ENCODE assay signal across 11 cellular contexts in the genomic region with DNA sequence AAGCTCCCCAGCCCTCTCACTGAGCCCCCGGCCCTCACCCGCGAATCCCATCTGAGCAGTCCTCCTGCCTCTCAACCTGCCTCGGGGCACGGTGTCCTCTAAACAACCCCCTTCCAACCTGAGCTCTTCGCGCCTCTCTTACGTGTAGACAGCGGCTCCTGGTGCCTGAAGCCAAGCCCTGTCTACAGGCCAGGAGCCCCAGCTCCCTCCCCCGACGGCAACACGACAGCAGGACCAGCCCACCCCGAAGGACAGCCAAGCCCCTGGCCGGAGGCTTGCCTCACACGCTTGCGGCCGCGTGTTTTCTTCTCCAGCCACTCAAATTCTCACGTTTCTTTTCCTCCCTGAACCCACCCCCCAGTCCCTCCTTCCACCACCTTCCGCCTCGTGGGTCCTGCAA. TPM values are rescaled to one million over a fixed set of nuclear protein-coding genes. Genes with fewer than 3 reads are reported as not detected.
"Had no signal": no experiment of that assay in that cellular context is flagged by ENCODE, and none has a peak within 500 bp of the region (broad histone marks: within the 10 kb centered on the region; RNA-seq: fewer than 3 reads in every experiment).

No MANE protein-coding gene starts in this region.

RNA-seq across cellular contexts. Expression of a gene that starts 9.0 kb away (rescaled TPM):
- total RNA-seq: OCI-LY7, PC-3, PC-9, Peyer's patch, Right ventricle myocardium inferior, Right ventricle myocardium superior, RPMI7951, SJCRH30, SJSA1, SK-MEL-5 had no signal
- polyA plus RNA-seq: SK-N-SH had no signal
